18 cellular contexts compared by ENCODE assay signal in genomic region chrX:114583646-114584433, GRCh38. TPM values are rescaled to one million over a fixed set of nuclear protein-coding genes. Genes with fewer than 3 reads are reported as not detected.
DNase-seq lines count a peak whose midpoint lies in the region; TF ChIP-seq lines count a peak whose summit lies in the region.
"Had no signal": no experiment of that assay in that cellular context is flagged by ENCODE, and none has a peak within 500 bp of the region (broad histone marks: within the 10 kb centered on the region; RNA-seq: fewer than 3 reads in every experiment).

Gene HTR2C (plus strand): TSS chrX:114584086. CDS start chrX:114726937, 142,851 bp downstream.

- H3K36me3 ChIP-seq in subcutaneous abdominal adipose tissue (ENCODE audit: control insufficient read depth in 5 of 5, insufficient read depth in 5 of 5, low read length in 5 of 5): no peaks in the 10 kb centered on the region

- H3K4me3 Mint-ChIP-seq in activated naive CD4-positive, alpha-beta T cell treated with anti-CD3 and anti-CD28 coated beads, Interleukin-2, amount 10 ng/mL, durations not matched to agents 7 days and 5 days: no peak within 1 kb of the TSS
- H3K4me3 Mint-ChIP-seq: IgD-negative memory B cell; T-helper 2 cell treated with Interferon-gamma antibody and Interleukin-4, amounts not matched to agents 5 μg/mL and 100 μg/mL, for 36 hours had no signal

- no peak within 1 kb of the TSS for H3K27ac ChIP-seq in coronary artery
- H3K27ac ChIP-seq in subcutaneous abdominal adipose tissue (ENCODE audit: low read depth, low read length): no peak within 1 kb of the TSS

- no peaks in the 10 kb centered on the region for H3K4me1 Mint-ChIP-seq in activated naive CD4-positive, alpha-beta T cell treated with anti-CD3 and anti-CD28 coated beads, Interleukin-2, amount 10 ng/mL, durations not matched to agents 7 days and 5 days

- no peak within 1 kb of the TSS for H3K9ac ChIP-seq in subcutaneous abdominal adipose tissue (ENCODE audit: low read length in 5 of 5)

- H3K9me3 Mint-ChIP-seq in activated naive CD4-positive, alpha-beta T cell treated with anti-CD3 and anti-CD28 coated beads, Interleukin-2, amount 10 ng/mL, durations not matched to agents 7 days and 5 days: peaks cover 2% of the 10 kb centered on the region
- H3K9me3 Mint-ChIP-seq: T-helper 2 cell treated with Interferon-gamma antibody and Interleukin-4, amounts not matched to agents 5 μg/mL and 100 μg/mL, for 36 hours had no signal

- peaks cover 2% of the 10 kb centered on the region for H3K36me3 Mint-ChIP-seq in activated naive CD4-positive, alpha-beta T cell treated with anti-CD3 and anti-CD28 coated beads, Interleukin-2, amount 10 ng/mL, durations not matched to agents 7 days and 5 days
- H3K36me3 Mint-ChIP-seq: IgD-negative memory B cell had no signal

- no peak for DNase-seq in activated naive CD4-positive, alpha-beta T cell treated with anti-CD3 and anti-CD28 coated beads, Interleukin-2, amount 10 ng/mL, durations not matched to agents 7 days and 5 days
- DNase-seq in activated naive CD4-positive, alpha-beta T cell (lab: John Stamatoyannopoulos, UW): no peak
- DNase-seq in coronary artery (ENCODE audit: low spot score) (no peak), left kidney (ENCODE audit: low read depth, low spot score) (peak; percentile 9), ureter (ENCODE audit: low spot score) (no peak), superior temporal gyrus (ENCODE audit: extremely low spot score) (no peak)
- no peak for DNase-seq in stimulated activated CD4-positive, alpha-beta T cell treated with anti-CD3 and anti-CD28 coated beads, Interleukin-4, amount 100 ng/mL, for 1 hour
- DNase-seq: ACHN; activated CD4-positive, alpha-beta T cell treated with anti-CD3 and anti-CD28 coated beads, Interleukin-2, amount 50 U/mL, for 48 hours; activated effector memory CD4-positive, alpha-beta T cell treated with anti-CD3 and anti-CD28 coated beads, Interleukin-2, amount 50 U/mL, for 16 hours; naive B cell; NCI-H1092; NCI-H526; small intestine had no signal

- H3K27ac Mint-ChIP-seq in activated naive CD4-positive, alpha-beta T cell treated with anti-CD3 and anti-CD28 coated beads, Interleukin-2, amount 10 ng/mL, durations not matched to agents 7 days and 5 days: peak within 1 kb of the TSS; percentile 76
- H3K27ac Mint-ChIP-seq: T-helper 2 cell treated with Interferon-gamma antibody and Interleukin-4, amounts not matched to agents 5 μg/mL and 100 μg/mL, for 36 hours had no signal

- H3K4me1 ChIP-seq in subcutaneous abdominal adipose tissue (ENCODE audit: control insufficient read depth in 5 of 5, insufficient read depth in 5 of 5, low read length in 5 of 5): peaks cover 0 to 20% (median 16%) of the 10 kb centered on the region in 5 donors

- peak within 1 kb of the TSS; percentile 45 for H3K4me3 ChIP-seq in coronary artery
- peak within 1 kb of the TSS in 4 of 5 donors; percentile 1 to 33 (median 23) for H3K4me3 ChIP-seq in subcutaneous abdominal adipose tissue (ENCODE audit: low read depth in 1 of 5, low read length in 5 of 5)

- CTCF ChIA-PET in activated naive CD4-positive, alpha-beta T cell treated with anti-CD3 and anti-CD28 coated beads, Interleukin-2, amount 10 ng/mL, durations not matched to agents 7 days and 5 days (lab: Charles Lee): no interaction called here

- peaks cover 42% of the 10 kb centered on the region for H3K27me3 Mint-ChIP-seq in activated naive CD4-positive, alpha-beta T cell treated with anti-CD3 and anti-CD28 coated beads, Interleukin-2, amount 10 ng/mL, durations not matched to agents 7 days and 5 days

- H3K9me3 ChIP-seq in subcutaneous abdominal adipose tissue (ENCODE audit: control insufficient read depth in 5 of 5, low read length in 5 of 5): peaks cover 0 to 5% (median 0%) of the 10 kb centered on the region in 5 donors

- H3K27me3 ChIP-seq in subcutaneous abdominal adipose tissue (ENCODE audit: control insufficient read depth in 5 of 5, insufficient read depth in 4 of 5, low read length in 5 of 5): peaks cover 42 to 70% (median 57%) of the 10 kb centered on the region in 5 donors

- no peak for TF ChIP-seq CTCF in coronary artery (IDR thresholded peaks at IDR 0.05)

RNA-seq across cellular contexts. Expression of gene HTR2C, which starts in this region (rescaled TPM):
- total RNA-seq in ureter: 0.75 TPM
- total RNA-seq: cardiac septum had no signal
